Comparison of ENCODE assay signal across 16 cellular contexts in genomic region chr9:95667789-95668188, GRCh38.
"Had no signal": no experiment of that assay in that cellular context is flagged by ENCODE, and none has a peak within 500 bp of the region (broad histone marks: within the 10 kb centered on the region; RNA-seq: fewer than 3 reads in every experiment).

No MANE protein-coding gene starts in this region.

- H3K4me3 ChIP-seq: gastroesophageal sphincter, heart right ventricle, lung, prostate gland, thoracic aorta, upper lobe of right lung had no signal

- DNase-seq: activated CD4-positive, alpha-beta T cell treated with anti-CD3 and anti-CD28 coated beads, Interleukin-2, amount 10 ng/mL, durations not matched to agents 24 days and 14 days; activated CD4-positive, CD25-positive, alpha-beta regulatory T cell; activated CD8-positive, alpha-beta memory T cell treated with anti-CD3 and anti-CD28 coated beads, Interleukin-2, amount 50 U/mL, for 48 hours; activated gamma-delta T cell; activated T-cell treated with anti-CD3 and anti-CD28 coated beads, Interleukin-2, amount 50 U/mL, for 72 hours; amniotic stem cell; heart right ventricle; right cardiac atrium; small intestine; stimulated activated CD4-positive, alpha-beta T cell treated with anti-CD3 and anti-CD28 coated beads, Interleukin-4, amount 100 ng/mL, for 24 hours; upper lobe of right lung had no signal

- H3K9me3 ChIP-seq: gastroesophageal sphincter, heart right ventricle, prostate gland, thoracic aorta, upper lobe of right lung had no signal

- ATAC-seq: activated naive CD4-positive, alpha-beta T cell treated with anti-CD3 and anti-CD28 coated beads, Interleukin-2, amount 50 U/mL, for 72 hours; activated T-cell treated with anti-CD3 and anti-CD28 coated beads, Interleukin-2, amount 50 U/mL, for 72 hours; gastroesophageal sphincter; heart right ventricle; right cardiac atrium; upper lobe of right lung had no signal

- H3K4me1 ChIP-seq: gastroesophageal sphincter, heart right ventricle, prostate gland, upper lobe of right lung had no signal

- H3K27me3 ChIP-seq: upper lobe of right lung had no signal

- H3K36me3 ChIP-seq: gastroesophageal sphincter, heart right ventricle, prostate gland, thoracic aorta, upper lobe of right lung had no signal

- H3K27ac ChIP-seq: gastroesophageal sphincter, heart right ventricle, prostate gland, thoracic aorta, upper lobe of right lung had no signal
